In genomic region chr1:227323956-227324267, GRCh38 we compare ENCODE assay signal across 31 cellular contexts.
"Had no signal": no experiment of that assay in that cellular context is flagged by ENCODE, and none has a peak within 500 bp of the region (broad histone marks: within the 10 kb centered on the region; RNA-seq: fewer than 3 reads in every experiment).

No MANE protein-coding gene starts in this region.

- ATAC-seq: heart left ventricle; lower lobe of right lung; naive thymus-derived CD4-positive, alpha-beta T cell; stimulated activated naive B cell treated with anti-CD40 and anti-IgM and Interleukin-4, amounts not matched to agents 10 μg/mL and 1 μg/mL and 100 μg/mL, for 72 hours had no signal

- DNase-seq: activated CD4-positive, alpha-beta memory T cell treated with anti-CD3 and anti-CD28 coated beads, Interleukin-2, amount 10 ng/mL, durations not matched to agents 7 days and 5 days; activated CD4-positive, alpha-beta T cell treated with anti-CD3 and anti-CD28 coated beads for 1 hour; activated CD4-positive, alpha-beta T cell treated with anti-CD3 and anti-CD28 coated beads, Interleukin-2, amount 10 ng/mL, durations not matched to agents 7 days and 5 days; activated CD8-positive, alpha-beta memory T cell treated with anti-CD3 and anti-CD28 coated beads, Interleukin-2, amount 50 U/mL, for 48 hours; activated gamma-delta T cell; activated naive CD4-positive, alpha-beta T cell treated with anti-CD3 and anti-CD28 coated beads, Interleukin-2, amount 10 ng/mL, durations not matched to agents 7 days and 5 days; activated naive CD8-positive, alpha-beta T cell treated with anti-CD3 and anti-CD28 coated beads, Interleukin-2, amount 10 ng/mL, durations not matched to agents 7 days and 5 days; activated T-cell treated with anti-CD3 and anti-CD28 coated beads, Interleukin-2, amount 50 U/mL, for 24 hours; cerebellar nuclear complex; dorsolateral prefrontal cortex; foreskin fibroblast; heart left ventricle; hypothalamus; immature natural killer cell; lower lobe of right lung; mesendoderm; naive thymus-derived CD4-positive, alpha-beta T cell; ovary; retina; sigmoid colon; stimulated activated CD4-positive, alpha-beta T cell treated with anti-CD3 and anti-CD28 coated beads, Interleukin-1b, Interleukin-23, amount 100 ng/mL, for 48 hours; stimulated activated CD4-positive, alpha-beta T cell treated with anti-CD3 and anti-CD28 coated beads, Interleukin-4, amount 100 ng/mL, for 4 hours; stimulated activated CD8-positive, alpha-beta memory T cell treated with anti-CD3 and anti-CD28 coated beads, Interleukin-4, amount 100 ng/mL, for 48 hours; stimulated activated naive B cell treated with anti-CD40 and anti-IgM and Interleukin-4, amounts not matched to agents 10 μg/mL and 1 μg/mL and 100 μg/mL, for 72 hours; T-helper 2 cell had no signal

- H3K4me3 Mint-ChIP-seq: activated CD4-positive, alpha-beta memory T cell treated with anti-CD3 and anti-CD28 coated beads, Interleukin-2, amount 10 ng/mL, durations not matched to agents 7 days and 5 days; activated CD4-positive, alpha-beta T cell treated with anti-CD3 and anti-CD28 coated beads, Interleukin-2, amount 10 ng/mL, durations not matched to agents 7 days and 5 days; activated naive CD4-positive, alpha-beta T cell treated with anti-CD3 and anti-CD28 coated beads, Interleukin-2, amount 10 ng/mL, durations not matched to agents 7 days and 5 days; activated naive CD8-positive, alpha-beta T cell treated with anti-CD3 and anti-CD28 coated beads, Interleukin-2, amount 10 ng/mL, durations not matched to agents 7 days and 5 days; activated T-cell treated with anti-CD3 and anti-CD28 coated beads, Interleukin-2, amount 50 U/mL, for 24 hours; immature natural killer cell; naive thymus-derived CD4-positive, alpha-beta T cell; stimulated activated naive B cell treated with anti-CD40 and anti-IgM and Interleukin-4, amounts not matched to agents 10 μg/mL and 1 μg/mL and 100 μg/mL, for 72 hours had no signal

- H3K4me3 ChIP-seq: ascending aorta, cardiac muscle cell, coronary artery, dorsolateral prefrontal cortex, heart left ventricle, lower lobe of right lung, ovary, sigmoid colon, smooth muscle cell, tibial nerve had no signal

- H3K36me3 ChIP-seq: ascending aorta, cardiac muscle cell, heart left ventricle, lower lobe of right lung, ovary, sigmoid colon, tibial nerve had no signal

- H3K9me3 Mint-ChIP-seq: activated CD4-positive, alpha-beta memory T cell treated with anti-CD3 and anti-CD28 coated beads, Interleukin-2, amount 10 ng/mL, durations not matched to agents 7 days and 5 days; activated CD4-positive, alpha-beta T cell treated with anti-CD3 and anti-CD28 coated beads, Interleukin-2, amount 10 ng/mL, durations not matched to agents 7 days and 5 days; activated naive CD4-positive, alpha-beta T cell treated with anti-CD3 and anti-CD28 coated beads, Interleukin-2, amount 10 ng/mL, durations not matched to agents 7 days and 5 days; activated naive CD8-positive, alpha-beta T cell treated with anti-CD3 and anti-CD28 coated beads, Interleukin-2, amount 10 ng/mL, durations not matched to agents 7 days and 5 days; activated T-cell treated with anti-CD3 and anti-CD28 coated beads, Interleukin-2, amount 50 U/mL, for 24 hours; immature natural killer cell had no signal

- H3K36me3 Mint-ChIP-seq: activated naive CD4-positive, alpha-beta T cell treated with anti-CD3 and anti-CD28 coated beads, Interleukin-2, amount 10 ng/mL, durations not matched to agents 7 days and 5 days; brain; immature natural killer cell; stimulated activated naive B cell treated with anti-CD40 and anti-IgM and Interleukin-4, amounts not matched to agents 10 μg/mL and 1 μg/mL and 100 μg/mL, for 72 hours had no signal

- H3K27ac ChIP-seq: ascending aorta, cardiac muscle cell, coronary artery, dorsolateral prefrontal cortex, heart left ventricle, lower lobe of right lung, ovary, sigmoid colon, tibial nerve had no signal

- H3K27ac Mint-ChIP-seq: activated CD4-positive, alpha-beta memory T cell treated with anti-CD3 and anti-CD28 coated beads, Interleukin-2, amount 10 ng/mL, durations not matched to agents 7 days and 5 days; activated CD4-positive, alpha-beta T cell treated with anti-CD3 and anti-CD28 coated beads, Interleukin-2, amount 10 ng/mL, durations not matched to agents 7 days and 5 days; activated naive CD4-positive, alpha-beta T cell treated with anti-CD3 and anti-CD28 coated beads, Interleukin-2, amount 10 ng/mL, durations not matched to agents 7 days and 5 days; activated naive CD8-positive, alpha-beta T cell treated with anti-CD3 and anti-CD28 coated beads, Interleukin-2, amount 10 ng/mL, durations not matched to agents 7 days and 5 days; activated T-cell treated with anti-CD3 and anti-CD28 coated beads, Interleukin-2, amount 50 U/mL, for 24 hours; brain; immature natural killer cell; naive thymus-derived CD4-positive, alpha-beta T cell; stimulated activated naive B cell treated with anti-CD40 and anti-IgM and Interleukin-4, amounts not matched to agents 10 μg/mL and 1 μg/mL and 100 μg/mL, for 72 hours had no signal

- H3K27me3 ChIP-seq: ascending aorta, cardiac muscle cell, dorsolateral prefrontal cortex, ovary, sigmoid colon, tibial nerve had no signal

- H3K4me2 ChIP-seq: smooth muscle cell had no signal

- H3K9me3 ChIP-seq: ascending aorta, lower lobe of right lung, ovary, sigmoid colon, tibial nerve had no signal
